1 cellular context compared by ENCODE assay signal in genomic region chrX:52995135-52995973, GRCh38.
TF ChIP-seq lines count a peak whose summit lies in the region.

No MANE protein-coding gene starts in this region.

TF ChIP-seq in HCT116, 20 proteins besides CTCF, POLR2A, EP300 and RAD21 (continued from another document):
- TF ChIP-seq REST (IDR thresholded peaks at IDR 0.05; ENCODE audit: low read depth) (no peak), SIN3A (IDR thresholded peaks at IDR 0.05; ENCODE audit: low read depth) (no peak), CEBPB (IDR thresholded peaks at IDR 0.05; ENCODE audit: low read depth) (no peak)
